Comparison of ENCODE assay signal across 20 cellular contexts in genomic region chr19:9009935-9010651, GRCh38. TPM values are rescaled to one million over a fixed set of nuclear protein-coding genes. Genes with fewer than 3 reads are reported as not detected.
DNase-seq lines count a peak whose midpoint lies in the region; ATAC-seq and TF ChIP-seq lines count a peak whose summit lies in the region.
"Had no signal": no experiment of that assay in that cellular context is flagged by ENCODE, and none has a peak within 500 bp of the region (broad histone marks: within the 10 kb centered on the region; RNA-seq: fewer than 3 reads in every experiment).

Gene MUC16, minus strand, starts transcription at chr19:9010409.

- no peaks in the 10 kb centered on the region for H3K79me1 ChIP-seq in mesendoderm (ENCODE audit: low read length)

- peaks cover 0 to 6% (median 0%) of the 10 kb centered on the region in 5 donors for H3K9me3 Mint-ChIP-seq in CD8-positive, alpha-beta memory T cell
- peaks cover 94% of the 10 kb centered on the region for H3K9me3 Mint-ChIP-seq in GM23338
- H3K9me3 Mint-ChIP-seq: nephron had no signal

- no CpG with 5 or more reads among the region's 20 CpGs for WGBS in mesendoderm (ENCODE audit: extremely low coverage, insufficient coverage, low lambda C conversion rate)
- 66 to 80% methylated on average over 1 to 13 of the region's 20 CpGs for WGBS in transverse colon (ENCODE audit: low coverage in 1 of 2), 2 donors

- intact Hi-C loops in transverse colon (cut with DNase I; ENCODE audit: low total_unique reads), result no loop called here

- H2AK5ac ChIP-seq in mesendoderm (ENCODE audit: low read length), result no peak within 1 kb of the TSS

- no peak for TF ChIP-seq EP300 in transverse colon (IDR thresholded peaks at IDR 0.05; ENCODE audit: low read depth)

- no peak within 1 kb of the TSS for H2BK120ac ChIP-seq in mesendoderm (ENCODE audit: low read depth, low read length)

- DNase-seq in CD8-positive, alpha-beta memory T cell, result no peak
- DNase-seq in GM23338 (ENCODE audit: low spot score), result peak; percentile 31
- DNase-seq in RPMI8226, result peak; percentile 38
- DNase-seq in mesendoderm, result no peak
- no peak for DNase-seq in NOMO-1 (lab: John Stamatoyannopoulos, UW; ENCODE audit: unreplicated experiment in 2 of 2)
- DNase-seq in NCI-H2196 (lab: John Stamatoyannopoulos, UW; ENCODE audit: unreplicated experiment), result no peak
- DNase-seq in transverse colon, result no peak
- DNase-seq in T-helper 2 cell, result no peak
- DNase-seq: activated CD4-positive, CD25-positive, alpha-beta regulatory T cell treated with anti-CD3 and anti-CD28 coated beads, Interleukin-2, amount 50 U/mL, for 72 hours; activated effector memory CD4-positive, alpha-beta T cell treated with Interleukin-2 at 50 U/mL for 16 hours; AML-193; heart right ventricle; NCI-H446 treated with DMSO at 0.1 percent for 48 hours; spleen; T1000 had no signal

- TF ChIP-seq CTCF in GM23338 (conservative IDR thresholded peaks at IDR 0.05; ENCODE audit: low read depth in 2 of 2) (no peak), transverse colon (IDR thresholded peaks at IDR 0.05) (no peak)

- no peaks in the 10 kb centered on the region for H3K4me1 Mint-ChIP-seq in CD8-positive, alpha-beta memory T cell
- no peaks in the 10 kb centered on the region for H3K4me1 Mint-ChIP-seq in GM23338
- H3K4me1 Mint-ChIP-seq: nephron had no signal

- ATAC-seq in GM23338, result no peak

- H3K27ac Mint-ChIP-seq in CD8-positive, alpha-beta memory T cell, result peak within 1 kb of the TSS in 4 of 8 donors; percentile 50 to 87 (median 65)
- no peak within 1 kb of the TSS for H3K27ac Mint-ChIP-seq in GM23338
- H3K27ac Mint-ChIP-seq: nephron had no signal

- H3K27me3 Mint-ChIP-seq in CD8-positive, alpha-beta memory T cell, result peaks cover 5 to 25% of the 10 kb centered on the region in 2 donors
- H3K27me3 Mint-ChIP-seq in GM23338 (ENCODE audit: insufficient read depth, low read depth, poor library complexity), result peaks cover 5% of the 10 kb centered on the region

- H3K56ac ChIP-seq in mesendoderm (ENCODE audit: low read length), result no peak within 1 kb of the TSS

- H4K8ac ChIP-seq in mesendoderm (ENCODE audit: low read depth, low read length), result peak within 1 kb of the TSS; percentile 84

- H3K79me2 ChIP-seq in GM23338 (replicated peaks; ENCODE audit: insufficient read depth) (no peaks in the 10 kb centered on the region), mesendoderm (ENCODE audit: control insufficient read depth, insufficient read depth, low read length) (no peaks in the 10 kb centered on the region)

- H3K27ac ChIP-seq in CD8-positive, alpha-beta memory T cell (ENCODE audit: low read depth, low read length), result no peak within 1 kb of the TSS
- H3K27ac ChIP-seq in GM23338 (ENCODE audit: low read depth) (no peak within 1 kb of the TSS), mesendoderm (ENCODE audit: low read depth, low read length) (no peak within 1 kb of the TSS), transverse colon (no peak within 1 kb of the TSS)
- H3K27ac ChIP-seq: ascending aorta, heart right ventricle, SK-N-MC, spleen had no signal

- H3F3A ChIP-seq in GM23338 (replicated peaks; ENCODE audit: low read depth), result no peaks in the 10 kb centered on the region

- H3K4me2 ChIP-seq in GM23338, result no peak within 1 kb of the TSS
- no peak within 1 kb of the TSS for H3K4me2 ChIP-seq in mesendoderm (ENCODE audit: low read length)

- H3K23ac ChIP-seq in mesendoderm (ENCODE audit: low read length), result no peak within 1 kb of the TSS

- no peaks in the 10 kb centered on the region for H4K20me1 ChIP-seq in GM23338 (replicated peaks; ENCODE audit: insufficient read depth)

- no peak within 1 kb of the TSS for H3K9ac ChIP-seq in mesendoderm (ENCODE audit: low read length)

- H3K4me1 ChIP-seq in CD8-positive, alpha-beta memory T cell (ENCODE audit: insufficient read depth, low read length), result no peaks in the 10 kb centered on the region
- no peaks in the 10 kb centered on the region for H3K4me1 ChIP-seq in GM23338 (ENCODE audit: insufficient read depth)
- no peaks in the 10 kb centered on the region for H3K4me1 ChIP-seq in mesendoderm (ENCODE audit: control insufficient read depth, low read depth, low read length)
- H3K4me1 ChIP-seq in transverse colon, result no peaks in the 10 kb centered on the region
- H3K4me1 ChIP-seq: ascending aorta, heart right ventricle, spleen had no signal

- peak within 1 kb of the TSS; percentile 46 to 83 (median 55) for H3K4me3 Mint-ChIP-seq in CD8-positive, alpha-beta memory T cell
- H3K4me3 Mint-ChIP-seq in GM23338, result no peak within 1 kb of the TSS
- H3K4me3 Mint-ChIP-seq: nephron had no signal

- no peaks in the 10 kb centered on the region for H3K36me3 ChIP-seq in CD8-positive, alpha-beta memory T cell (ENCODE audit: insufficient read depth, low read length)
- H3K36me3 ChIP-seq in GM23338 (ENCODE audit: insufficient read depth) (no peaks in the 10 kb centered on the region), mesendoderm (ENCODE audit: control insufficient read depth, insufficient read depth, low read length) (no peaks in the 10 kb centered on the region), transverse colon (no peaks in the 10 kb centered on the region)
- H3K36me3 ChIP-seq: ascending aorta, heart right ventricle, spleen had no signal

- no peak within 1 kb of the TSS for H2BK5ac ChIP-seq in mesendoderm (ENCODE audit: low read length)

- POLR2A ChIA-PET in CD8-positive, alpha-beta memory T cell (lab: Charles Lee), result no interaction called here

- in situ Hi-C loops in transverse colon (cut with MboI; ENCODE audit: low pct_ligation_motif_present in 1 of 4, low pct_unique_long_range_greater_than_20kb in 1 of 4, low sequenced_read_pairs in 3 of 4), result no loop called here

- H3K36me3 Mint-ChIP-seq in CD8-positive, alpha-beta memory T cell, result no peaks in the 10 kb centered on the region
- peaks cover 46% of the 10 kb centered on the region for H3K36me3 Mint-ChIP-seq in GM23338 (ENCODE audit: low read depth)

- H2BK15ac ChIP-seq in mesendoderm (replicated peaks; ENCODE audit: low read depth), result no peak within 1 kb of the TSS

- TF ChIP-seq POLR2A in transverse colon (IDR thresholded peaks at IDR 0.05), result no peak

- H3K4me3 ChIP-seq in CD8-positive, alpha-beta memory T cell (ENCODE audit: low read length), result no peak within 1 kb of the TSS
- H3K4me3 ChIP-seq in GM23338, result no peak within 1 kb of the TSS
- no peak within 1 kb of the TSS for H3K4me3 ChIP-seq in mesendoderm (ENCODE audit: low read length)
- H3K4me3 ChIP-seq in transverse colon, result no peak within 1 kb of the TSS
- H3K4me3 ChIP-seq: ascending aorta, heart right ventricle, SK-N-MC, spleen had no signal

- H3K9me3 ChIP-seq in CD8-positive, alpha-beta memory T cell (ENCODE audit: low read length), result no peaks in the 10 kb centered on the region
- no peaks in the 10 kb centered on the region for H3K9me3 ChIP-seq in transverse colon
- H3K9me3 ChIP-seq: ascending aorta had no signal

- H4K5ac ChIP-seq in mesendoderm (ENCODE audit: low read length), result no peak within 1 kb of the TSS

- H2AFZ ChIP-seq in GM23338, result no peak within 1 kb of the TSS

- H3K27me3 ChIP-seq in CD8-positive, alpha-beta memory T cell (ENCODE audit: insufficient read depth, low read length, poor library complexity, severe bottlenecking), result no peaks in the 10 kb centered on the region
- H3K27me3 ChIP-seq in GM23338 (ENCODE audit: insufficient read depth), result no peaks in the 10 kb centered on the region
- no peaks in the 10 kb centered on the region for H3K27me3 ChIP-seq in mesendoderm (ENCODE audit: insufficient read depth, low read length, poor library complexity)
- peaks cover 4% of the 10 kb centered on the region for H3K27me3 ChIP-seq in transverse colon
- H3K27me3 ChIP-seq: ascending aorta had no signal

- H3K9me2 ChIP-seq in GM23338 (ENCODE audit: insufficient read depth), result no peaks in the 10 kb centered on the region

- CTCF ChIA-PET in CD8-positive, alpha-beta memory T cell (lab: Charles Lee), result no interaction called here

- H3K4ac ChIP-seq in mesendoderm (ENCODE audit: low read depth, low read length), result no peak within 1 kb of the TSS

- H3K18ac ChIP-seq in mesendoderm (ENCODE audit: low read length), result no peak within 1 kb of the TSS

TF ChIP-seq in GM23338, 12 proteins besides CTCF, POLR2A, EP300 and RAD21 (continues in another document):
- TF ChIP-seq POLR2AphosphoS5 (IDR thresholded peaks at IDR 0.05; ENCODE audit: low read depth), result no peak
- TF ChIP-seq ZNF114 (CRISPR knock-in tag; IDR thresholded peaks at IDR 0.05), result no peak
- no peak for TF ChIP-seq JUNB (IDR thresholded peaks at IDR 0.05; ENCODE audit: unreplicated experiment)
- no peak for TF ChIP-seq CREB1 (CRISPR knock-in tag; IDR thresholded peaks at IDR 0.05; ENCODE audit: low read depth)
- no peak for TF ChIP-seq EZH2phosphoT487 (IDR thresholded peaks at IDR 0.05; ENCODE audit: unreplicated experiment)
- TF ChIP-seq EZH2 (IDR thresholded peaks at IDR 0.05; ENCODE audit: low read depth, unreplicated experiment), result no peak
- no peak for TF ChIP-seq ZNF331 (CRISPR knock-in tag; IDR thresholded peaks at IDR 0.05; ENCODE audit: low read depth)
- no peak for TF ChIP-seq ETS1 (IDR thresholded peaks at IDR 0.05)

RNA-seq across cellular contexts. Expression of gene MUC16, which starts in this region (rescaled TPM):
- under 1 TPM; under 0.01 to 0.02 TPM for total RNA-seq in CD8-positive, alpha-beta memory T cell
- polyA plus RNA-seq in CD8-positive, alpha-beta memory T cell, result 0.02 TPM
- total RNA-seq in GM23338 (2014; rRNA removed; shearing (Covaris generic)), result 0.16 and 0.42 TPM in 2 replicates
- 0.06 and 0.07 TPM in 2 replicates for polyA plus RNA-seq in GM23338 (2016; fragmentation: Nextera tagmentation; extraction: Ambion mirVana)
- polyA plus RNA-seq in mesendoderm (2013, experiment 1 of 2), result 0.01 TPM
- 0.03 TPM for polyA plus RNA-seq in mesendoderm (2013, experiment 2 of 2)
- total RNA-seq in transverse colon, result not detected
- total RNA-seq: chondrocyte, temporal lobe had no signal
- polyA plus RNA-seq: heart right ventricle had no signal

Comparison
In these comparisons a context has a peak if more than half of its experiments do, and no peak if none do; other contexts are left out.
1. Peak in DNase-seq in GM23338; RNA of the gene not detected or under 1 TPM.